In the genomic region with DNA sequence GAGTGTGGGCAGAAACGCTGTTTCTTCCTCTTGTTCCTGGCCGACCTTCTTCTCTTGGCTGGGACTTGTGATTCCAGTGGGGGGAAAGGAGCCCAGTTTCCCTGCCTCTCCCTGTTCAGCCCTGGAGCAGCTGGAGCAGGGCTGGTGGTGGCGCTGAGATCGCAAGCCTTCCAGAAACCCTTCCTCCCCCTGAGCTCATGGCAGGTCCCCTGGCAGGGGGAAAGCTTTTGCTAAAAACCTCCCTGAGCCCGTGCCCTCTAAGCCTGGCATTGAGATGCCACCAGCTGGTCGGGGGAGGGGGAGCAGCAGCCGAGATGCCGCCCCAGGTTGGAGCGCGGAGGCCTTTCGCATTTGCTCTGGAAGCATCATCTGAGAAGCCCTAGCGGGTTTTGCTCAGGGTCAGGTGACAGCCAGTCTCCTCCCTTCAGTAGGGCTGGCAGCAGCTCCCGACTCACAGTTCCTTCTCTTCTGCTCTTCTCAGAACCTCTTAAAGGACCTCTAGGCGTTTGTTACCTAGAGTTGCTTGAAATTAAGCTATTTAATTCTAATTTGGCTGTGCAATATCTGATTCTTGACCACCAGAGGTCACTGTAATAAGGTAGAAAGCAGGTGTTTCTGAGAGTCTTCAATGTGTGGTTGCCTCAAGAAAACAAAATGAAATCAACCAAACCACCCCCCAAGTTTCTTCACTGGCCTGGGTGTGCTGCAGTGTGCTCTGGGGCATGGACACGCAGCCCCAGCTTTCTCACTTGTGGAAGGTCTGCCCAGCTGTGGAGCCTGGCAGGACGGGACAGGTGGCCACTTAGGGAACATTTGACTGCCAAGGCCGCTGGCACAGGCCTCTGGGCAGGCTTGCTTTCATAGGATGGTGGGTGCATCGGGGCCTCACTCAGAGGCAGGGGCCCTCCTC, we compare ENCODE assay signal across 8 cellular contexts.
DNase-seq lines count a peak whose midpoint lies in the region; ATAC-seq and TF ChIP-seq lines count a peak whose summit lies in the region.

No MANE protein-coding gene starts in this region.

- no peak for TF ChIP-seq POLR2A in stomach (IDR thresholded peaks at IDR 0.05)

- TF ChIP-seq EP300 in stomach (IDR thresholded peaks at IDR 0.05), result no peak

- H3K36me3 ChIP-seq in right atrium auricular region (no peaks in the 10 kb centered on the region), stomach (no peaks in the 10 kb centered on the region)

- 58 to 61% (median 60%) methylated on average over 14 to 18 of the region's 18 CpGs for WGBS in stomach, 5 donors

- intact Hi-C loops in stomach (cut with DNase I; ENCODE audit: low total_unique reads), result loop anchor here (5.0 to 10.0 kb wide), 2 partner anchors 162 to 605 kb away; no protein-coding TSS in a partner anchor

- H3K27ac ChIP-seq in right atrium auricular region, result no peak overlapping the region
- H3K27ac ChIP-seq in stomach, result no peak overlapping the region

- H3K4me1 ChIP-seq in right atrium auricular region (no peaks in the 10 kb centered on the region), stomach (no peaks in the 10 kb centered on the region)

- no peak overlapping the region for H3K4me3 ChIP-seq in right atrium auricular region
- no peak overlapping the region for H3K4me3 ChIP-seq in stomach

- ATAC-seq in HG02981 (IDR thresholded peaks at IDR 0.05; ENCODE audit: unreplicated experiment), result no peak
- no peak for ATAC-seq in HG02678 (IDR thresholded peaks at IDR 0.05; ENCODE audit: unreplicated experiment)

- TF ChIP-seq CTCF in right atrium auricular region (IDR thresholded peaks at IDR 0.05) (peak; percentile 18 to 64), stomach (IDR thresholded peaks at IDR 0.05) (peak in 4 of 7 experiments; percentile 29 to 54 (median 52))

- H3K9me3 ChIP-seq in right atrium auricular region (no peaks in the 10 kb centered on the region), stomach (peaks cover 0 to 8% (median 4%) of the 10 kb centered on the region in 4 donors)

- DNase-seq in Daoy (ENCODE audit: low read depth) (peak; percentile 36), LHCN-M2 (ENCODE audit: low read depth) (peak; percentile 23), SW480 (ENCODE audit: low spot score) (peak; percentile 31), right atrium auricular region (ENCODE audit: low spot score) (no peak), stomach (no peak), activated T-cell treated with anti-CD3 and anti-CD28 coated beads for 4 hours (no peak)

- no peaks in the 10 kb centered on the region for H3K27me3 ChIP-seq in right atrium auricular region
- peaks cover 0 to 58% (median 6%) of the 10 kb centered on the region in 3 donors for H3K27me3 ChIP-seq in stomach

Comparison
In these comparisons a context has a peak if more than half of its experiments do, and no peak if none do; other contexts are left out.
1. DNase-seq: peak in Daoy (single experiment), LHCN-M2 (single experiment) and SW480 (single experiment); none in right atrium auricular region (single experiment), stomach (single experiment) and activated T-cell treated with anti-CD3 and anti-CD28 coated beads for 4 hours (single experiment).